In genomic region chr10:100895896-100896295, GRCh38 we compare ENCODE assay signal across 1 cellular context.
TF ChIP-seq lines count a peak whose summit lies in the region.

No MANE protein-coding gene starts in this region.

TF ChIP-seq in H1, 55 proteins besides CTCF, POLR2A, EP300 and RAD21 (continued from another document):
- TF ChIP-seq NANOG (IDR thresholded peaks at IDR 0.05; ENCODE audit: insufficient read depth, low read depth, low read length, poor library complexity, severe bottlenecking) (no peak), CBX5 (IDR thresholded peaks at IDR 0.05; ENCODE audit: low read depth, low read length) (no peak), EGR1 (IDR thresholded peaks at IDR 0.05; ENCODE audit: borderline replicate concordance, low read depth, low read length) (no peak)
